ENCODE assay signal across 9 cellular contexts in the genomic region with DNA sequence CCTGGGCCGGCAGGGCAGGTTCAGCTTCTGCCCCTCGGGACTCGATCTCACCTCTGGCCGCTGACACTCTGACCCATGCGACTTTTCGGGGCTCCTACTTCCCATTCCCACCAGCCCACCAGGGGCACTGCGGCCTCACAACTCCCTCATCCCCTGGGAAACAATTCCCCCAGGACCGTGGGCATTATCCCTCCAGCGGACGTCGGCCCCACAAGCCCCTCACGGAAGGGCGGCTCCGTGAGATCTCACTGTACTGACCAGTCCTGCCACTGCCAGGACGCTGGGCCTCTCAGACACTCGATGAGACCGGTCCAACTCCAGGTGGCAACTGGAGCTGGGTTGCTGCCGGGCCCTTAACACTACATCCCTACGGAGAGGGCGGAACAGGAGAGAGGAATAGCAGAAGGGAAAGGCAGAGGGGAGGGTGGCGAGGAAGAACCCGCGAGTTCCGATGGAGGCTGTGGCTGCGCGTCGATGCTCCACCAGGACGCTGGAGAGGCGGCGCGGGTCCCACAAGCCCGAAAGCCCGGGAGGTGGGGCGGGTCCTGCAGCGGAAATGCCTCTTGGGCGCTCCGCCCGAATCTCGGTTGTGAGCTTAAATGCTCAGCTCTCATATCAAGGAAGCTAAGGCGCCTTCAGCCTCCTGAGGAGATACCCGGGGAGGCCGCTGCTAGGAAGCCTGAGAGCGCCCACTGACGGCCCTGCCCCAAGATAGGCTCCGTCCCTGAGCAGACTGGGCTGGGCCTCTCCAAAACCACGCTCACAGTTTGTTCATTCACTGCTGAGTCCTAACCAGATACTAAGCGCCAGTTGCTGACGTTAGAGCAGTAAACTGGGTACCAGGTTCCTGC. TPM values are rescaled to one million over a fixed set of nuclear protein-coding genes. Genes with fewer than 3 reads are reported as not detected.
DNase-seq lines count a peak whose midpoint lies in the region; ATAC-seq and TF ChIP-seq lines count a peak whose summit lies in the region.
"Had no signal": no experiment of that assay in that cellular context is flagged by ENCODE, and none has a peak within 500 bp of the region (broad histone marks: within the 10 kb centered on the region; RNA-seq: fewer than 3 reads in every experiment).

No MANE protein-coding gene starts in this region.

- H3K4me1 ChIP-seq in foreskin keratinocyte = peaks cover 4% of the 10 kb centered on the region
- H3K4me1 ChIP-seq: body of pancreas had no signal

- DNase-seq in DMS79 treated with DMSO at 0.1 percent for 48 hours (lab: John Stamatoyannopoulos, UW) (peak; percentile 75), foreskin keratinocyte (no peak), SKM-1 (lab: John Stamatoyannopoulos, UW; ENCODE audit: unreplicated experiment) (no peak)
- peak; percentile 26 for DNase-seq in activated CD8-positive, alpha-beta memory T cell treated with anti-CD3 and anti-CD28 coated beads, Interleukin-2, amount 50 U/mL, for 4 hours
- peak; percentile 51 for DNase-seq in stimulated activated CD4-positive, alpha-beta T cell treated with anti-CD3 and anti-CD28 coated beads, Interleukin-1b, Interleukin-23, amount 100 ng/mL, for 48 hours

- no peaks in the 10 kb centered on the region for H3K27me3 ChIP-seq in foreskin keratinocyte
- H3K27me3 ChIP-seq: body of pancreas had no signal

- peak overlapping the region; percentile 20 for H3K27ac ChIP-seq in foreskin keratinocyte
- H3K27ac ChIP-seq: body of pancreas had no signal

- peak; percentile 62 for ATAC-seq in foreskin keratinocyte
- ATAC-seq in GM18517 (IDR thresholded peaks at IDR 0.05; ENCODE audit: unreplicated experiment) = no peak
- ATAC-seq in GM18868 (IDR thresholded peaks at IDR 0.05; ENCODE audit: unreplicated experiment) = no peak
- ATAC-seq in GM21447 (IDR thresholded peaks at IDR 0.05; ENCODE audit: unreplicated experiment) = no peak
- ATAC-seq: body of pancreas had no signal

- peak; percentile 41 for TF ChIP-seq CTCF in foreskin keratinocyte (conservative IDR thresholded peaks at IDR 0.05)

RNA-seq across cellular contexts. Expression of a gene that starts 36.3 kb away (rescaled TPM):
- 385 and 410 TPM in 2 replicates for total RNA-seq in foreskin keratinocyte
- polyA plus RNA-seq in foreskin keratinocyte = 255 and 261 TPM in 2 replicates

RNA-seq across cellular contexts. Expression of a gene that starts 43.7 kb away (rescaled TPM):
- total RNA-seq in foreskin keratinocyte = 52.8 and 58.6 TPM in 2 replicates
- polyA plus RNA-seq in foreskin keratinocyte = 41.4 and 52.8 TPM in 2 replicates

RNA-seq across cellular contexts. Expression of a gene that starts 46.5 kb away (rescaled TPM):
- 11.6 and 12.9 TPM in 2 replicates for total RNA-seq in foreskin keratinocyte
- polyA plus RNA-seq in foreskin keratinocyte = 10.4 and 10.6 TPM in 2 replicates

Comparison
In these comparisons a context has a peak if more than half of its experiments do, and no peak if none do; other contexts are left out.
1. DNase-seq: peak in DMS79 treated with DMSO at 0.1 percent for 48 hours (single experiment), activated CD8-positive, alpha-beta memory T cell treated with anti-CD3 and anti-CD28 coated beads, Interleukin-2, amount 50 U/mL, for 4 hours (single experiment) and stimulated activated CD4-positive, alpha-beta T cell treated with anti-CD3 and anti-CD28 coated beads, Interleukin-1b, Interleukin-23, amount 100 ng/mL, for 48 hours (single experiment); none in foreskin keratinocyte (0 of 2) and SKM-1 (single experiment).